Comparison of ENCODE assay signal across 8 cellular contexts in genomic region chr9:96854877-96855273, GRCh38. TPM values are rescaled to one million over a fixed set of nuclear protein-coding genes. Genes with fewer than 3 reads are reported as not detected.
DNase-seq lines count a peak whose midpoint lies in the region; ATAC-seq and TF ChIP-seq lines count a peak whose summit lies in the region.

No MANE protein-coding gene starts in this region.

- H3K4me1 Mint-ChIP-seq in CD4-positive, alpha-beta T cell (ENCODE audit: low read depth), result peaks cover 52% of the 10 kb centered on the region
- H3K4me1 Mint-ChIP-seq in endothelial cell (ENCODE audit: unreplicated experiment), result peaks cover 17% of the 10 kb centered on the region

- H3K14ac ChIP-seq in neuronal stem cell (ENCODE audit: low read length), result no peak overlapping the region

- H3K18ac ChIP-seq in neuronal stem cell (ENCODE audit: low read length), result no peak overlapping the region

- H4K8ac ChIP-seq in neuronal stem cell (ENCODE audit: low read depth, low read length), result no peak overlapping the region

- no peak overlapping the region for H4K91ac ChIP-seq in neuronal stem cell (ENCODE audit: low read depth, low read length, poor library complexity)

- CTCF ChIA-PET in CD4-positive, alpha-beta T cell (lab: Charles Lee), result interaction anchor here (0.6 to 1.0 kb wide), 3 partner anchors 229 to 744 kb away, joined by 3 to 4 read pairs (median 4); partner anchors contain the start of gene TDRD7

- no peak overlapping the region for H3K9ac ChIP-seq in neuronal stem cell (ENCODE audit: low read depth, low read length, poor library complexity)

- H2BK15ac ChIP-seq in neuronal stem cell (ENCODE audit: low read length), result no peak overlapping the region

- peak overlapping the region; percentile 91 for H2AFZ ChIP-seq in neuronal stem cell (ENCODE audit: low read length)

- WGBS in neuronal stem cell (ENCODE audit: extremely low coverage in 2 of 2, insufficient read length in 2 of 2, insufficient replicate concordance in 1 of 2), 2 donors, result no CpG with 5 or more reads among the region's 10 CpGs

- no peak overlapping the region for H3K27ac ChIP-seq in CD4-positive, alpha-beta T cell (ENCODE audit: low read depth, low read length)
- no peak overlapping the region for H3K27ac ChIP-seq in neuronal stem cell (replicated peaks; ENCODE audit: low read length)

- no peak for DNase-seq in CD4-positive, alpha-beta T cell
- DNase-seq in NB4 (ENCODE audit: low read depth) (no peak), endothelial cell (ENCODE audit: low spot score) (no peak), neuronal stem cell (ENCODE audit: low spot score) (no peak), Ammon's horn (ENCODE audit: low spot score) (no peak), NCI-H2029 treated with DMSO at 0.1 percent for 48 hours (lab: John Stamatoyannopoulos, UW) (no peak), sciatic nerve (ENCODE audit: low spot score) (no peak)

- H3K4ac ChIP-seq in neuronal stem cell (ENCODE audit: low read length), result no peak overlapping the region

- no peak overlapping the region for H2BK120ac ChIP-seq in neuronal stem cell (ENCODE audit: low read depth, low read length)

- H2AK5ac ChIP-seq in neuronal stem cell (ENCODE audit: low read depth, low read length), result no peak overlapping the region

- POLR2A ChIA-PET in CD4-positive, alpha-beta T cell (lab: Charles Lee), result interaction anchor here (0.6 to 1.8 kb wide), 6 partner anchors 10 to 779 kb away, joined by 3 to 10 read pairs (median 4); partner anchors contain the start of genes HABP4, NCBP1, TSTD2 and ZNF510

- H2BK5ac ChIP-seq in neuronal stem cell (ENCODE audit: low read length), result no peak overlapping the region

- H3K9me3 ChIP-seq in CD4-positive, alpha-beta T cell (ENCODE audit: control insufficient read depth, low read length), result no peaks in the 10 kb centered on the region
- peaks cover 0 to 16% of the 10 kb centered on the region in 2 donors for H3K9me3 ChIP-seq in neuronal stem cell (replicated peaks in 1 of 2; ENCODE audit: control insufficient read depth in 2 of 2, insufficient read depth in 1 of 2, low read depth in 1 of 2, low read length in 2 of 2)

- H3K36me3 ChIP-seq in neuronal stem cell (replicated peaks in 1 of 2; ENCODE audit: control insufficient read depth in 2 of 2, insufficient read depth in 2 of 2, low read length in 2 of 2), result peaks cover 0 to 16% of the 10 kb centered on the region in 2 donors

- no peaks in the 10 kb centered on the region for H3K79me1 ChIP-seq in neuronal stem cell (ENCODE audit: low read depth, low read length)

- no peak for ATAC-seq in CD4-positive, alpha-beta T cell (ENCODE audit: poor library complexity)
- ATAC-seq in HG03045 (IDR thresholded peaks at IDR 0.05; ENCODE audit: unreplicated experiment) (no peak), sciatic nerve (no peak)

- no peak overlapping the region for H3K27ac Mint-ChIP-seq in CD4-positive, alpha-beta T cell
- no peak overlapping the region for H3K27ac Mint-ChIP-seq in endothelial cell (ENCODE audit: unreplicated experiment)

- H3K27me3 ChIP-seq in CD4-positive, alpha-beta T cell (ENCODE audit: control insufficient read depth, insufficient read depth, low read length), result no peaks in the 10 kb centered on the region
- no peaks in the 10 kb centered on the region for H3K27me3 ChIP-seq in neuronal stem cell (ENCODE audit: control insufficient read depth in 3 of 3, insufficient read depth in 3 of 3, low read depth in 1 of 3, low read length in 3 of 3)

- H3K27me3 Mint-ChIP-seq in CD4-positive, alpha-beta T cell, result no peaks in the 10 kb centered on the region
- H3K27me3 Mint-ChIP-seq in endothelial cell (ENCODE audit: unreplicated experiment), result peaks cover 3% of the 10 kb centered on the region

- no peaks in the 10 kb centered on the region for H3K9me3 Mint-ChIP-seq in CD4-positive, alpha-beta T cell
- H3K9me3 Mint-ChIP-seq in endothelial cell (ENCODE audit: unreplicated experiment), result no peaks in the 10 kb centered on the region

- H3K4me3 ChIP-seq in NB4 (ENCODE audit: low read depth, low read length) (peak overlapping the region; percentile 75), neuronal stem cell (ENCODE audit: low read length in 2 of 2) (peak overlapping the region in 1 of 2 donors; percentile 74)

- no peak for TF ChIP-seq POLR2A in NB4 (IDR thresholded peaks at IDR 0.05; ENCODE audit: extremely low read depth, insufficient read length)

- H3K23ac ChIP-seq in neuronal stem cell (ENCODE audit: low read depth, low read length, poor library complexity), result no peak overlapping the region

- no peak overlapping the region for H3K4me2 ChIP-seq in neuronal stem cell (ENCODE audit: insufficient read depth, low read length, poor library complexity, severe bottlenecking)

- peaks cover 7 to 9% of the 10 kb centered on the region in 2 donors for H3K4me1 ChIP-seq in neuronal stem cell (ENCODE audit: control insufficient read depth in 2 of 2, insufficient read depth in 1 of 2, low read depth in 1 of 2, low read length in 2 of 2)

- intact Hi-C loops in CD4-positive, alpha-beta T cell (cut with DNase I, micrococcal nuclease), result loop anchor here (2.0 to 10.0 kb wide), 9 partner anchors 78 to 1402 kb away; partner anchors contain the start of genes NCBP1 (in 1 of the 2), TBC1D2 (in 1 of the 2), TDRD7 (in 1 of the 2) and TSTD2 (in 1 of the 2)
- intact Hi-C loops in sciatic nerve (cut with DNase I), result no loop called here

- TF ChIP-seq CTCF in CD4-positive, alpha-beta T cell (IDR thresholded peaks at IDR 0.05), result no peak
- TF ChIP-seq CTCF in NB4 (IDR thresholded peaks at IDR 0.05; ENCODE audit: low read depth, low read length) (no peak), endothelial cell (IDR thresholded peaks at IDR 0.05; ENCODE audit: unreplicated experiment) (no peak)

- H3K4me3 Mint-ChIP-seq in CD4-positive, alpha-beta T cell, result peak overlapping the region; percentile 100
- peak overlapping the region; percentile 99 for H3K4me3 Mint-ChIP-seq in endothelial cell (ENCODE audit: unreplicated experiment)

- H3K36me3 Mint-ChIP-seq in CD4-positive, alpha-beta T cell (ENCODE audit: low read depth), result peaks cover 12% of the 10 kb centered on the region
- peaks cover 8% of the 10 kb centered on the region for H3K36me3 Mint-ChIP-seq in endothelial cell (ENCODE audit: low read depth, unreplicated experiment)

- no peak overlapping the region for H2BK12ac ChIP-seq in neuronal stem cell (ENCODE audit: low read length)

RNA-seq across cellular contexts. Expression of gene ZNF782, which starts 0.6 kb away (rescaled TPM):
- 1 to 10 TPM; 4.3 to 4.9 TPM for total RNA-seq in CD4-positive, alpha-beta T cell
- 6.5 TPM for total RNA-seq in endothelial cell (ENCODE audit: unreplicated experiment)
- 2.0 TPM for polyA plus RNA-seq in neuronal stem cell (2013, experiment 1 of 2)
- 2.7 TPM for polyA plus RNA-seq in neuronal stem cell (2013, experiment 2 of 2)
- 10.5 TPM for total RNA-seq in sciatic nerve
